Comparison of ENCODE assay signal across 8 cellular contexts in genomic region chr10:48444266-48444665, GRCh38.
DNase-seq lines count a peak whose midpoint lies in the region; ATAC-seq and TF ChIP-seq lines count a peak whose summit lies in the region.

No MANE protein-coding gene starts in this region.

- no peak for ATAC-seq in activated T-cell treated with anti-CD3 and anti-CD28 coated beads, Interleukin-2, amount 50 U/mL, for 4 hours

- no peaks in the 10 kb centered on the region for H3K9me3 Mint-ChIP-seq in activated T-cell treated with anti-CD3 and anti-CD28 coated beads, Interleukin-2, amount 50 U/mL, for 4 hours
- no peaks in the 10 kb centered on the region for H3K9me3 Mint-ChIP-seq in CD4-positive, alpha-beta memory T cell

- no peak overlapping the region for H3K4me3 Mint-ChIP-seq in activated T-cell treated with anti-CD3 and anti-CD28 coated beads, Interleukin-2, amount 50 U/mL, for 4 hours
- no peak overlapping the region for H3K4me3 Mint-ChIP-seq in CD4-positive, alpha-beta memory T cell

- 52% methylated on average over 2 of the region's 2 CpGs for WGBS in liver

- no peak overlapping the region for H3K9ac ChIP-seq in liver (ENCODE audit: low read depth in 1 of 2, low read length in 2 of 2)

- H3K27me3 ChIP-seq in liver (ENCODE audit: control insufficient read depth in 4 of 4, insufficient read depth in 4 of 4, low read length in 3 of 4) = no peaks in the 10 kb centered on the region
- no peaks in the 10 kb centered on the region for H3K27me3 ChIP-seq in CD4-positive, alpha-beta memory T cell (ENCODE audit: insufficient read depth, low read length)

- no peaks in the 10 kb centered on the region for H3K36me3 Mint-ChIP-seq in activated T-cell treated with anti-CD3 and anti-CD28 coated beads, Interleukin-2, amount 50 U/mL, for 4 hours (ENCODE audit: insufficient read depth)
- no peaks in the 10 kb centered on the region for H3K36me3 Mint-ChIP-seq in CD4-positive, alpha-beta memory T cell

- H3K9me3 ChIP-seq in liver (ENCODE audit: control insufficient read depth in 4 of 4, low read length in 3 of 4) = no peaks in the 10 kb centered on the region
- no peaks in the 10 kb centered on the region for H3K9me3 ChIP-seq in CD4-positive, alpha-beta memory T cell (ENCODE audit: control insufficient read depth in 1 of 2, low read length in 2 of 2)

- TF ChIP-seq RAD21 in liver (IDR thresholded peaks at IDR 0.05) = peak; percentile 71 to 81

- CTCF ChIA-PET in CD4-positive, alpha-beta memory T cell (lab: Charles Lee; ENCODE audit: partially characterized antibody) = no interaction called here

- H3K4me1 ChIP-seq in liver (ENCODE audit: control insufficient read depth in 4 of 4, insufficient read depth in 4 of 4, low read length in 3 of 4) = peaks cover 0 to 4% (median 0%) of the 10 kb centered on the region in 4 donors
- no peaks in the 10 kb centered on the region for H3K4me1 ChIP-seq in CD4-positive, alpha-beta memory T cell (ENCODE audit: insufficient read depth, low read length)

- H3K36me3 ChIP-seq in liver (ENCODE audit: control insufficient read depth in 4 of 4, insufficient read depth in 3 of 4, low read depth in 1 of 4, low read length in 3 of 4) = no peaks in the 10 kb centered on the region
- H3K36me3 ChIP-seq in CD4-positive, alpha-beta memory T cell (ENCODE audit: insufficient read depth, low read length) = no peaks in the 10 kb centered on the region

- TF ChIP-seq CTCF in liver (IDR thresholded peaks at IDR 0.05; ENCODE audit: low read depth, low read length, missing input control) = peak; percentile 25
- no peak for TF ChIP-seq CTCF in GM20000 (IDR thresholded peaks at IDR 0.05; ENCODE audit: extremely low read depth, missing control alignments)

- no peak overlapping the region for H3K27ac ChIP-seq in liver (ENCODE audit: low read depth in 1 of 2, low read length in 2 of 2)
- H3K27ac ChIP-seq in CD4-positive, alpha-beta memory T cell (ENCODE audit: low read depth, low read length) = no peak overlapping the region

- peak; percentile 56 for DNase-seq in ELR (ENCODE audit: low read depth)
- DNase-seq in MV-4-11 (lab: John Stamatoyannopoulos, UW) = peak; percentile 49
- DNase-seq in astrocyte of the hippocampus (ENCODE audit: low read depth, low spot score) = peak; percentile 49
- no peak for DNase-seq in activated CD4-positive, alpha-beta T cell treated with anti-CD3 and anti-CD28 coated beads, Interleukin-2, amount 50 U/mL, for 48 hours
- DNase-seq in activated T-cell treated with anti-CD3 and anti-CD28 coated beads, Interleukin-2, amount 50 U/mL, for 4 hours = no peak
- no peak for DNase-seq in CD4-positive, alpha-beta memory T cell
- DNase-seq in GM20000 (ENCODE audit: low spot score) = no peak

- H3K27me3 Mint-ChIP-seq in activated T-cell treated with anti-CD3 and anti-CD28 coated beads, Interleukin-2, amount 50 U/mL, for 4 hours (ENCODE audit: low read depth) = no peaks in the 10 kb centered on the region
- peaks cover 0 to 2% of the 10 kb centered on the region in 2 donors for H3K27me3 Mint-ChIP-seq in CD4-positive, alpha-beta memory T cell

- no peak overlapping the region for H3K4me3 ChIP-seq in liver (ENCODE audit: low read depth in 1 of 3, low read length in 3 of 3)
- H3K4me3 ChIP-seq in CD4-positive, alpha-beta memory T cell (ENCODE audit: low read length in 2 of 2) = no peak overlapping the region

- H3K27ac Mint-ChIP-seq in CD4-positive, alpha-beta memory T cell = no peak overlapping the region

- POLR2A ChIA-PET in CD4-positive, alpha-beta memory T cell (lab: Charles Lee; ENCODE audit: partially characterized antibody) = no interaction called here

- H3K4me1 Mint-ChIP-seq in activated T-cell treated with anti-CD3 and anti-CD28 coated beads, Interleukin-2, amount 50 U/mL, for 4 hours (ENCODE audit: low read depth) = no peaks in the 10 kb centered on the region
- H3K4me1 Mint-ChIP-seq in CD4-positive, alpha-beta memory T cell = no peaks in the 10 kb centered on the region

- intact Hi-C loops in CD4-positive, alpha-beta memory T cell (cut with micrococcal nuclease) = no loop called here

TF ChIP-seq in liver, 16 proteins besides CTCF, POLR2A, EP300 and RAD21:
- TF ChIP-seq FOXA2 (IDR thresholded peaks at IDR 0.05) (no peak), GABPA (IDR thresholded peaks at IDR 0.05 in 1 of 2, conservative IDR thresholded peaks at IDR 0.05 in 1 of 2) (no peak), HNF4G (IDR thresholded peaks at IDR 0.05) (no peak)

Comparison
In these comparisons a context has a peak if more than half of its experiments do, and no peak if none do; other contexts are left out.
1. DNase-seq: peak in ELR (single experiment), MV-4-11 (single experiment) and astrocyte of the hippocampus (single experiment); none in activated CD4-positive, alpha-beta T cell treated with anti-CD3 and anti-CD28 coated beads, Interleukin-2, amount 50 U/mL, for 48 hours (0 of 2), activated T-cell treated with anti-CD3 and anti-CD28 coated beads, Interleukin-2, amount 50 U/mL, for 4 hours (single experiment), CD4-positive, alpha-beta memory T cell (0 of 5) and GM20000 (single experiment).